ENCODE assay signal across 9 cellular contexts in genomic region chr21:31343030-31343510, GRCh38. TPM values are rescaled to one million over a fixed set of nuclear protein-coding genes. Genes with fewer than 3 reads are reported as not detected.
DNase-seq lines count a peak whose midpoint lies in the region; ATAC-seq and TF ChIP-seq lines count a peak whose summit lies in the region.
"Had no signal": no experiment of that assay in that cellular context is flagged by ENCODE, and none has a peak within 500 bp of the region (broad histone marks: within the 10 kb centered on the region; RNA-seq: fewer than 3 reads in every experiment).

No MANE protein-coding gene starts in this region.

- H3K9me3 ChIP-seq in BLaER1 (no peaks in the 10 kb centered on the region), PC-3 (ENCODE audit: low read length) (no peaks in the 10 kb centered on the region), BE2C (no peaks in the 10 kb centered on the region)

- H3K9me3 Mint-ChIP-seq in effector memory CD8-positive, alpha-beta T cell = no peaks in the 10 kb centered on the region
- no peaks in the 10 kb centered on the region for H3K9me3 Mint-ChIP-seq in natural killer cell

- peak overlapping the region; percentile 72; the same call in 1 of the 2 replicates for H3K4me2 ChIP-seq in BLaER1
- peak overlapping the region; percentile 94 for H3K4me2 ChIP-seq in PC-3 (ENCODE audit: low read length)

- DNase-seq in PC-3 (peak; percentile 12), natural killer cell (no peak), BE2C (no peak), AG08395 (ENCODE audit: low spot score) (no peak), iPS-NIHi7 (ENCODE audit: extremely low spot score) (no peak)
- DNase-seq in effector memory CD8-positive, alpha-beta T cell = no peak
- DNase-seq: occipital lobe had no signal

- peak overlapping the region; percentile 69 for H2AFZ ChIP-seq in PC-3 (ENCODE audit: low read length)

- H3K9ac ChIP-seq in BLaER1 (no peak overlapping the region), PC-3 (ENCODE audit: low read length) (peak overlapping the region; percentile 81)

- ATAC-seq in PC-3 (no peak; the same call in 1 of the 2 replicates), natural killer cell (no peak), GM19023 (IDR thresholded peaks at IDR 0.05; ENCODE audit: unreplicated experiment) (no peak)
- ATAC-seq in effector memory CD8-positive, alpha-beta T cell (replicated peaks) = no peak

- H3K4me1 ChIP-seq in BLaER1 = peaks cover 17% of the 10 kb centered on the region
- H3K4me1 ChIP-seq in PC-3 (ENCODE audit: insufficient read depth, low read length) = peaks cover 37% of the 10 kb centered on the region
- no peaks in the 10 kb centered on the region; the same call in 1 of the 2 replicates for H3K4me1 ChIP-seq in BE2C

- peaks cover 3% of the 10 kb centered on the region for H3K36me3 Mint-ChIP-seq in effector memory CD8-positive, alpha-beta T cell (ENCODE audit: insufficient read depth)
- no peaks in the 10 kb centered on the region for H3K36me3 Mint-ChIP-seq in natural killer cell

- peak overlapping the region; percentile 67 to 91 for H3K4me3 Mint-ChIP-seq in effector memory CD8-positive, alpha-beta T cell
- H3K4me3 Mint-ChIP-seq in natural killer cell = peak overlapping the region; percentile 95

- H3K27ac ChIP-seq in BLaER1 = no peak overlapping the region
- peak overlapping the region; percentile 62 for H3K27ac ChIP-seq in PC-3 (ENCODE audit: low read length)

- no peaks in the 10 kb centered on the region for H3F3A ChIP-seq in PC-3 (ENCODE audit: low read length, unreplicated experiment)

- H3K9me2 ChIP-seq in PC-3 (replicated peaks; ENCODE audit: low read length) = no peaks in the 10 kb centered on the region

- H3K27me3 ChIP-seq in BLaER1 (peaks cover 44% of the 10 kb centered on the region), PC-3 (ENCODE audit: low read length) (no peaks in the 10 kb centered on the region), BE2C (peaks cover 38% of the 10 kb centered on the region)

- H3K36me3 ChIP-seq in BLaER1 (peaks cover 11% of the 10 kb centered on the region), PC-3 (ENCODE audit: low read depth, low read length) (no peaks in the 10 kb centered on the region), BE2C (no peaks in the 10 kb centered on the region)

- POLR2A ChIA-PET in PC-3 (lab: Charles Lee; ENCODE audit: unreplicated experiment) = interaction anchor here (0.6 kb wide), 1 partner anchor 140 kb away, joined by 3 read pairs; no protein-coding TSS in a partner anchor

- TF ChIP-seq CTCF in PC-3 (conservative IDR thresholded peaks at IDR 0.05; ENCODE audit: low read depth, low read length) (no peak), natural killer cell (IDR thresholded peaks at IDR 0.05) (no peak), BE2C (IDR thresholded peaks at IDR 0.05; ENCODE audit: low read depth, low read length) (no peak)

- CTCF ChIA-PET in PC-3 (lab: Charles Lee) = interaction anchor here (0.6 to 0.9 kb wide), 3 partner anchors 49 to 153 kb away, joined by 4 to 5 read pairs (median 4); no protein-coding TSS in a partner anchor

- intact Hi-C loops in PC-3 (cut with micrococcal nuclease) (loop anchor here (10.0 kb wide), 1 partner anchor 238 kb away; no protein-coding TSS in a partner anchor), natural killer cell (cut with micrococcal nuclease) (no loop called here)

- H3K79me2 ChIP-seq in PC-3 (ENCODE audit: low read length) = peaks cover 41% of the 10 kb centered on the region

- H3K4me3 ChIP-seq in BLaER1 (no peak overlapping the region), PC-3 (ENCODE audit: low read length) (peak overlapping the region; percentile 85), BE2C (ENCODE audit: low read depth, low read length) (no peak overlapping the region)

- peaks cover 10 to 16% of the 10 kb centered on the region in 2 donors for H3K4me1 Mint-ChIP-seq in effector memory CD8-positive, alpha-beta T cell (ENCODE audit: low read depth in 2 of 2)
- peaks cover 24 to 25% of the 10 kb centered on the region in 2 donors for H3K4me1 Mint-ChIP-seq in natural killer cell

- H4K20me1 ChIP-seq in BLaER1 = peaks cover 69% of the 10 kb centered on the region
- peaks cover 31% of the 10 kb centered on the region; the same call in 1 of the 2 replicates for H4K20me1 ChIP-seq in PC-3 (ENCODE audit: low read length)

- peaks cover 48 to 57% of the 10 kb centered on the region in 2 donors for H3K27me3 Mint-ChIP-seq in effector memory CD8-positive, alpha-beta T cell
- H3K27me3 Mint-ChIP-seq in natural killer cell (ENCODE audit: low read depth in 2 of 2) = peaks cover 21 to 23% of the 10 kb centered on the region in 2 donors

- H3K27ac Mint-ChIP-seq in effector memory CD8-positive, alpha-beta T cell = peak overlapping the region in 1 of 2 donors; percentile 92
- peak overlapping the region; percentile 75 to 88 for H3K27ac Mint-ChIP-seq in natural killer cell

- BruUV-seq in PC-3 (replicated peaks; lab: Mats Ljungman, UMichigan) = no TSS peak

RNA-seq across cellular contexts. Expression of gene TIAM1, which starts 1.0 kb away (rescaled TPM):
- total RNA-seq in PC-3 (2014; rRNA removed) (19.1 and 21.1 TPM in 2 replicates), natural killer cell (10 to 100 TPM; 19.1 to 32.3 (median 19.4) TPM)
- 31.1 TPM for polyA plus RNA-seq in BE2C (2012; ENCODE audit: insufficient read depth, insufficient read length, low read depth)
